In genomic region chr20:6121504-6121903, GRCh38 we compare ENCODE assay signal across 20 cellular contexts. TPM values are rescaled to one million over a fixed set of nuclear protein-coding genes. Genes with fewer than 3 reads are reported as not detected.
A peak's percentile ranks its signal among the peaks of the same experiment; 100 is the strongest.
DNase-seq lines count a peak whose midpoint lies in the region; ATAC-seq, FAIRE-seq and TF ChIP-seq lines count a peak whose summit lies in the region.
"Had no signal": no experiment of that assay in that cellular context is flagged by ENCODE, and none has a peak within 500 bp of the region (broad histone marks: within the 10 kb centered on the region; RNA-seq: fewer than 3 reads in every experiment).

No MANE protein-coding gene starts in this region.

- no peak overlapping the region for H4K5ac ChIP-seq in H1 (ENCODE audit: insufficient read length, low read depth, low read length)

- no peak overlapping the region for H2AK5ac ChIP-seq in H1 (ENCODE audit: low read depth, low read length)

- TF ChIP-seq CTCF in CD8-positive, alpha-beta T cell (IDR thresholded peaks at IDR 0.05) = no peak
- no peak for TF ChIP-seq CTCF in H1 (IDR thresholded peaks at IDR 0.05; ENCODE audit: control extremely low read depth in 1 of 3, insufficient read depth in 1 of 3, low read depth in 1 of 3, low read length in 3 of 3)

- no peaks in the 10 kb centered on the region for H3K36me3 ChIP-seq in CD8-positive, alpha-beta T cell (ENCODE audit: insufficient read depth, low read length)
- peaks cover 0 to 5% (median 0%) of the 10 kb centered on the region in 4 experiments; a peak in 1 of 8 replicates for H3K36me3 ChIP-seq in H1 (ENCODE audit: control insufficient read depth in 2 of 4, insufficient read depth in 4 of 4, low read length in 3 of 4)
- no peaks in the 10 kb centered on the region for H3K36me3 ChIP-seq in mucosa of stomach (ENCODE audit: control insufficient read depth, insufficient read depth, low read length)
- H3K36me3 ChIP-seq: right atrium auricular region had no signal

- DNase-seq in CD8-positive, alpha-beta T cell = no peak
- DNase-seq in KBM-7 (peak; percentile 3), H1 (ENCODE audit: low read depth in 1 of 2, low spot score in 2 of 2) (no peak), AG08395 (ENCODE audit: low spot score) (no peak), left colon (no peak), RCC 7860 (ENCODE audit: low spot score) (no peak)
- DNase-seq: activated T-cell treated with anti-CD3 and anti-CD28 coated beads, Interleukin-2, amount 50 U/mL, for 72 hours; central memory CD4-positive, alpha-beta T cell; DMS 273 treated with DMSO at 0.1 percent for 48 hours; effector memory CD8-positive, alpha-beta T cell; H7; MV-4-11; NCI-H2029 treated with DMSO at 0.1 percent for 48 hours; NCI-H510A; stimulated activated CD4-positive, alpha-beta T cell treated with anti-CD3 and anti-CD28 coated beads, Interleukin-1b, Interleukin-23, amount 100 ng/mL, for 48 hours; T-helper 9 cell had no signal

- H2BK15ac ChIP-seq in H1 (ENCODE audit: low read length) = no peak overlapping the region

- H3K4me2 ChIP-seq in H1 (ENCODE audit: insufficient read depth in 1 of 2, low read depth in 2 of 2, low read length in 2 of 2) = peak overlapping the region; percentile 91 to 97

- H2BK20ac ChIP-seq in H1 (ENCODE audit: low read length) = peak overlapping the region; percentile 38; the same call in 1 of the 2 replicates

- H3K79me1 ChIP-seq in H1 (ENCODE audit: low read depth, low read length) = no peaks in the 10 kb centered on the region

- in situ Hi-C loops in KBM-7 (cut with MboI; ENCODE audit: low pct_unique_long_range_greater_than_20kb, low sequenced_read_pairs) = no loop called here

- no peaks in the 10 kb centered on the region for H3K79me2 ChIP-seq in H1 (ENCODE audit: control insufficient read depth in 1 of 2, insufficient read depth in 2 of 2, low read length in 2 of 2)

- H3K27me3 ChIP-seq in CD8-positive, alpha-beta T cell (ENCODE audit: insufficient read depth, low read length) = peaks cover 4% of the 10 kb centered on the region
- H3K27me3 ChIP-seq in H1 (replicated peaks in 1 of 4; ENCODE audit: control insufficient read depth in 3 of 4, extremely low read depth in 1 of 4, insufficient read depth in 3 of 4, low read length in 3 of 4) (peaks cover 2 to 9% (median 7%) of the 10 kb centered on the region in 4 experiments; a peak in 5 of 7 replicates), mucosa of stomach (ENCODE audit: control insufficient read depth, insufficient read depth, low read length) (no peaks in the 10 kb centered on the region)
- H3K27me3 ChIP-seq: right atrium auricular region had no signal

- no peak overlapping the region; the same call in 1 of the 2 replicates for H2BK12ac ChIP-seq in H1 (ENCODE audit: low read depth, low read length)

- peak overlapping the region; percentile 22 for H3K4me3 Mint-ChIP-seq in CD8-positive, alpha-beta T cell

- no peak overlapping the region for H3K9ac ChIP-seq in H1 (replicated peaks in 1 of 4; ENCODE audit: extremely low read depth in 1 of 4, low read depth in 3 of 4, low read length in 3 of 4)
- peak overlapping the region; percentile 78 for H3K9ac ChIP-seq in mucosa of stomach (ENCODE audit: low read length)

- intact Hi-C loops in CD8-positive, alpha-beta T cell (cut with DNase I, micrococcal nuclease) = no loop called here
- intact Hi-C loops in left colon (cut with DNase I, micrococcal nuclease) = no loop called here

- peaks cover 40% of the 10 kb centered on the region for H3K27me3 Mint-ChIP-seq in CD8-positive, alpha-beta T cell (ENCODE audit: low read depth)

- no peak overlapping the region for H2AFZ ChIP-seq in H1 (ENCODE audit: low read length)

- H3K14ac ChIP-seq in H1 (ENCODE audit: insufficient read length) = no peak overlapping the region

- peak overlapping the region; percentile 71 for H3K4ac ChIP-seq in H1 (replicated peaks; ENCODE audit: insufficient read length, low read depth, low read length)

- no peak overlapping the region for H4K8ac ChIP-seq in H1 (ENCODE audit: extremely low read depth, insufficient read depth, low read length)

- no peaks in the 10 kb centered on the region for H3K4me1 ChIP-seq in CD8-positive, alpha-beta T cell (ENCODE audit: insufficient read depth, low read length)
- H3K4me1 ChIP-seq in H1 (replicated peaks in 1 of 4; ENCODE audit: control insufficient read depth in 3 of 4, insufficient read depth in 4 of 4, low read length in 3 of 4) (peaks cover 1 to 15% (median 8%) of the 10 kb centered on the region in 4 experiments), mucosa of stomach (ENCODE audit: control insufficient read depth, insufficient read depth, low read length) (peaks cover 4% of the 10 kb centered on the region)

- no peak overlapping the region for H3K4me3 ChIP-seq in CD8-positive, alpha-beta T cell (ENCODE audit: low read depth, low read length)
- H3K4me3 ChIP-seq in H1 (ENCODE audit: extremely low read depth in 1 of 4, insufficient read depth in 2 of 4, low read depth in 3 of 4, low read length in 4 of 4) = peak overlapping the region in 3 of 4 experiments; percentile 11 to 62 (median 48); a peak in 4 of 8 replicates
- H3K4me3 ChIP-seq in mucosa of stomach (ENCODE audit: low read length) = no peak overlapping the region

- H3K27ac ChIP-seq in CD8-positive, alpha-beta T cell (ENCODE audit: low read depth, low read length) = no peak overlapping the region
- H3K27ac ChIP-seq in H1 (ENCODE audit: low read depth, low read length) = no peak overlapping the region

- TF ChIP-seq EP300 in H1 (IDR thresholded peaks at IDR 0.05; ENCODE audit: borderline replicate concordance in 1 of 2, low read depth in 2 of 2, low read length in 2 of 2) = no peak

- H2BK5ac ChIP-seq in H1 (ENCODE audit: low read depth, low read length) = no peak overlapping the region

- no peak overlapping the region for H3K27ac Mint-ChIP-seq in CD8-positive, alpha-beta T cell
- H3K27ac Mint-ChIP-seq: activated T-cell treated with anti-CD3 and anti-CD28 coated beads, Interleukin-2, amount 50 U/mL, for 72 hours; effector memory CD8-positive, alpha-beta T cell had no signal

- H3K56ac ChIP-seq in H1 (replicated peaks; ENCODE audit: insufficient read length, low read depth, low read length) = no peak overlapping the region

- no peaks in the 10 kb centered on the region for H3K36me3 Mint-ChIP-seq in CD8-positive, alpha-beta T cell

- H2BK120ac ChIP-seq in H1 (replicated peaks; ENCODE audit: low read depth, low read length) = no peak overlapping the region

- TF ChIP-seq RAD21 in H1 (IDR thresholded peaks at IDR 0.05 in 1 of 2, conservative IDR thresholded peaks at IDR 0.05 in 1 of 2; ENCODE audit: low read depth in 2 of 2, low read length in 2 of 2) = no peak

- no peak overlapping the region for H3K18ac ChIP-seq in H1 (ENCODE audit: extremely low read depth, low read length)

- no peak for TF ChIP-seq POLR2A in H1 (IDR thresholded peaks at IDR 0.05; ENCODE audit: control extremely low read depth in 1 of 2, low read depth in 2 of 2, low read length in 2 of 2)

- FAIRE-seq in H1 (lab: Jason Lieb, UNC) (no peak), RCC 7860 (lab: Jason Lieb, UNC) (no peak)

- H3K23ac ChIP-seq in H1 (ENCODE audit: insufficient read length) = no peak overlapping the region

- peaks cover 9% of the 10 kb centered on the region for H3K4me1 Mint-ChIP-seq in CD8-positive, alpha-beta T cell (ENCODE audit: low read depth)

- peak overlapping the region; percentile 22 for H4K91ac ChIP-seq in H1 (replicated peaks; ENCODE audit: insufficient read length, low read length)

- CTCF ChIA-PET in CD8-positive, alpha-beta T cell (lab: Charles Lee) = no interaction called here
- CTCF ChIA-PET in H1 (lab: Charles Lee; ENCODE audit: partially characterized antibody) = no interaction called here

- no peaks in the 10 kb centered on the region for H3K9me3 ChIP-seq in CD8-positive, alpha-beta T cell (ENCODE audit: low read length)
- H3K9me3 ChIP-seq in H1 (ENCODE audit: insufficient read depth in 2 of 2, low read depth in 1 of 2, low read length in 1 of 2) (no peaks in the 10 kb centered on the region), mucosa of stomach (ENCODE audit: control insufficient read depth, low read length) (no peaks in the 10 kb centered on the region)
- H3K9me3 ChIP-seq: right atrium auricular region had no signal

- no peak for ATAC-seq in CD8-positive, alpha-beta T cell
- ATAC-seq in left colon (no peak), GM18861 (IDR thresholded peaks at IDR 0.05; ENCODE audit: unreplicated experiment) (no peak)
- ATAC-seq: activated T-cell treated with anti-CD3 and anti-CD28 coated beads, Interleukin-2, amount 50 U/mL, for 72 hours; effector memory CD8-positive, alpha-beta T cell had no signal

- H3K23me2 ChIP-seq in H1 (ENCODE audit: low read depth, low read length) = peaks cover 7% of the 10 kb centered on the region; the same call in 1 of the 2 replicates

- POLR2A ChIA-PET in CD8-positive, alpha-beta T cell (lab: Charles Lee) = no interaction called here
- POLR2A ChIA-PET in H1 (lab: Charles Lee; ENCODE audit: partially characterized antibody) = no interaction called here

- no peaks in the 10 kb centered on the region for H3K9me3 Mint-ChIP-seq in CD8-positive, alpha-beta T cell
- H3K9me3 Mint-ChIP-seq: activated T-cell treated with anti-CD3 and anti-CD28 coated beads, Interleukin-2, amount 50 U/mL, for 72 hours; effector memory CD8-positive, alpha-beta T cell had no signal

- no peaks in the 10 kb centered on the region for H4K20me1 ChIP-seq in H1 (replicated peaks in 1 of 2; ENCODE audit: control insufficient read depth in 1 of 2, insufficient read depth in 2 of 2, low read length in 2 of 2)

- WGBS in H1 (ENCODE audit: extremely low coverage in 1 of 2, insufficient coverage in 1 of 2, insufficient read length in 1 of 2, insufficient replicate concordance in 2 of 2, low coverage in 1 of 2, low lambda C conversion rate in 2 of 2, missing lambda C conversion rate in 1 of 2), 2 experiments = 79% methylated on average over 2 of the region's 2 CpGs; no CpG with 5 or more reads in 1 of the 2 experiments

TF ChIP-seq in H1, 55 proteins besides CTCF, POLR2A, EP300 and RAD21 (continues in another document):
- TF ChIP-seq ATF3 (IDR thresholded peaks at IDR 0.05; ENCODE audit: insufficient read depth, low read depth, low read length) (no peak), CBX8 (IDR thresholded peaks at IDR 0.05; ENCODE audit: borderline replicate concordance, low read depth, low read length) (no peak), TBP (IDR thresholded peaks at IDR 0.05; ENCODE audit: low read depth, low read length) (no peak)

RNA-seq across cellular contexts. Expression of gene FERMT1, which starts 1.3 kb away (rescaled TPM):
- not detected for total RNA-seq in CD8-positive, alpha-beta T cell
- total RNA-seq in H1 (2021; fragmentation: NEBNext Ultra II Directional; extraction: Animal tissue kit (Norgen Biotek cat#: 25700)) = 16.5 and 17.8 TPM in 2 replicates
- 4.2 and 4.5 TPM in 2 replicates for polyA plus RNA-seq in H1 (2011; rRNA removed)
- polyA plus RNA-seq in H1 (2011; cell fraction: cytosol; rRNA removed) = 4.8 TPM
- polyA plus RNA-seq in H1 (2011; cell fraction: nucleus; rRNA removed) = 6.9 TPM
- 6.0 to 8.8 TPM (median 7.1 TPM) in 4 replicates for polyA plus RNA-seq in H1 (2012, experiment 1 of 2)
- polyA plus RNA-seq in H1 (2012, experiment 2 of 2) = 1.7 TPM
- 11.4 TPM for polyA plus RNA-seq in H1 (2013, experiment 1 of 2)
- polyA plus RNA-seq in H1 (2013, experiment 2 of 2) = 12.4 TPM
- polyA minus RNA-seq in H1 (2011; rRNA and poly(A)+ RNA removed) = 12.0 and 13.7 TPM in 2 replicates
- 4.2 TPM for polyA minus RNA-seq in H1 (2011; cell fraction: cytosol; rRNA and poly(A)+ RNA removed)
- 9.9 TPM for polyA minus RNA-seq in H1 (2011; cell fraction: nucleus; rRNA and poly(A)+ RNA removed)
- total RNA-seq in left colon = 10 to 100 TPM; 62.0 to 79.7 TPM
- polyA plus RNA-seq: neural cell had no signal

Comparison
In these comparisons a context has a peak if more than half of its experiments do, and no peak if none do; other contexts are left out.
1. H3K4me3 ChIP-seq: peak in H1 (3 of 4); none in CD8-positive, alpha-beta T cell (single experiment) and mucosa of stomach (single experiment).
2. RNA of gene FERMT1, which starts 1.3 kb away (total RNA-seq): 62.0 to 79.7 TPM in left colon and 16.5 to 17.8 TPM in H1; not detected in CD8-positive, alpha-beta T cell; every median in the first group is over 10 times any median in the second.